Comparison of ENCODE assay signal across 18 cellular contexts in the genomic region with DNA sequence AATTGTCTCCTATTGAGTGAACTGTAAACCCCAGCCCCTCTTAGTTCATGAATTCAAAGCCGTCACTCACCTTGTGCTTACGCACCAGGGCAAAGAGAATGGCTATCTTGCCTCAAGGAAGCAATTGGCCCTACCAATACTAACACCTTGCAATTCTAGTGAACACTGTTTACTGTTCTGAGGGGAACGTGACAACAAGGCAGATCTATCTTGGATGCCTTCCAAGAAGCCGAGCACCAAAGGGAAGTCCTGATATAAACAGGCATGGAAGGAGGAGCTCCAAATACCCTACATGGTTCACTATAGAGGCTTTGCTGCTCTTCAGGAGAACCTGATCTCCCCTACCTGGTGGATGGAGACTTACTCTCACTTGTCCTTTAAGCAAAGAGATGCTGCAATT. TPM values are rescaled to one million over a fixed set of nuclear protein-coding genes. Genes with fewer than 3 reads are reported as not detected.
DNase-seq lines count a peak whose midpoint lies in the region; ATAC-seq and TF ChIP-seq lines count a peak whose summit lies in the region.
"Had no signal": no experiment of that assay in that cellular context is flagged by ENCODE, and none has a peak within 500 bp of the region (broad histone marks: within the 10 kb centered on the region; RNA-seq: fewer than 3 reads in every experiment).

No MANE protein-coding gene starts in this region.

- ATAC-seq in T-helper 17 cell, result no peak
- ATAC-seq: activated CD4-positive, alpha-beta T cell treated with anti-CD3 and anti-CD28 coated beads for 36 hours; activated naive CD8-positive, alpha-beta T cell treated with anti-CD3 and anti-CD28 coated beads, Interleukin-2, amount 50 U/mL, for 24 hours; lower lobe of right lung; Panc1 had no signal

- intact Hi-C loops in uterus (cut with DNase I; ENCODE audit: low total_unique reads), result no loop called here

- H3K27ac Mint-ChIP-seq in T-helper 17 cell, result no peak overlapping the region
- H3K27ac Mint-ChIP-seq: activated CD4-positive, alpha-beta T cell treated with anti-CD3 and anti-CD28 coated beads for 36 hours; activated naive CD8-positive, alpha-beta T cell treated with anti-CD3 and anti-CD28 coated beads, Interleukin-2, amount 50 U/mL, for 24 hours had no signal

- DNase-seq in NCI-H2081 (lab: John Stamatoyannopoulos, UW), result peak; percentile 42 to 75
- no peak for DNase-seq in NCI-H2081 treated with DMSO at 0.1 percent for 48 hours (lab: John Stamatoyannopoulos, UW)
- DNase-seq in NCI-H345 (lab: John Stamatoyannopoulos, UW), result peak; percentile 91
- no peak for DNase-seq in SW 1271 (lab: John Stamatoyannopoulos, UW)
- no peak for DNase-seq in uterus
- DNase-seq in T-helper 17 cell, result no peak
- DNase-seq: 8988T; activated CD4-positive, alpha-beta T cell treated with anti-CD3 and anti-CD28 coated beads for 36 hours; activated naive CD8-positive, alpha-beta T cell treated with anti-CD3 and anti-CD28 coated beads, Interleukin-2, amount 50 U/mL, for 24 hours; activated T-cell treated with anti-CD3 and anti-CD28 coated beads, Interleukin-2, amount 50 U/mL, for 1 hour; GDM1; hypothalamus; IMR-90; lower lobe of right lung; NCI-H187 treated with DMSO at 0.1 percent for 48 hours had no signal

- no peak overlapping the region for H3K4me3 Mint-ChIP-seq in T-helper 17 cell
- H3K4me3 Mint-ChIP-seq: activated CD4-positive, alpha-beta T cell treated with anti-CD3 and anti-CD28 coated beads for 36 hours; activated naive CD8-positive, alpha-beta T cell treated with anti-CD3 and anti-CD28 coated beads, Interleukin-2, amount 50 U/mL, for 24 hours had no signal

- H3K27me3 ChIP-seq in endocrine pancreas (ENCODE audit: control insufficient read depth, insufficient read depth, low read length) (no peaks in the 10 kb centered on the region), uterus (no peaks in the 10 kb centered on the region)

- no peak for TF ChIP-seq CTCF in uterus (IDR thresholded peaks at IDR 0.05)

- no peaks in the 10 kb centered on the region for H3K4me1 Mint-ChIP-seq in T-helper 17 cell
- H3K4me1 Mint-ChIP-seq: activated CD4-positive, alpha-beta T cell treated with anti-CD3 and anti-CD28 coated beads for 36 hours had no signal

- H3K9me3 ChIP-seq in endocrine pancreas (ENCODE audit: control insufficient read depth, low read length), result no peaks in the 10 kb centered on the region
- no peaks in the 10 kb centered on the region for H3K9me3 ChIP-seq in uterus
- H3K9me3 ChIP-seq in T-helper 17 cell (ENCODE audit: control insufficient read depth, low read length, poor library complexity, severe bottlenecking), result no peaks in the 10 kb centered on the region
- H3K9me3 ChIP-seq: lower lobe of right lung had no signal

- H3K36me3 Mint-ChIP-seq in T-helper 17 cell (ENCODE audit: low read depth), result no peaks in the 10 kb centered on the region

- no peak for TF ChIP-seq POLR2A in uterus (IDR thresholded peaks at IDR 0.05)

- H3K27me3 Mint-ChIP-seq in T-helper 17 cell, result peaks cover 23% of the 10 kb centered on the region

- H3K36me3 ChIP-seq in endocrine pancreas (ENCODE audit: control insufficient read depth, insufficient read depth, low read length), result no peaks in the 10 kb centered on the region
- H3K36me3 ChIP-seq in uterus, result no peaks in the 10 kb centered on the region
- H3K36me3 ChIP-seq: lower lobe of right lung had no signal

- peaks cover 4% of the 10 kb centered on the region for H3K4me1 ChIP-seq in endocrine pancreas (ENCODE audit: control insufficient read depth, insufficient read depth, low read length)
- peaks cover 0 to 4% of the 10 kb centered on the region in 2 donors for H3K4me1 ChIP-seq in uterus
- H3K4me1 ChIP-seq: lower lobe of right lung had no signal

- H3K27ac ChIP-seq in temporal lobe (ENCODE audit: low read depth, low read length) (peak overlapping the region; percentile 12), uterus (no peak overlapping the region)
- H3K27ac ChIP-seq: lower lobe of right lung had no signal

- H3K9ac ChIP-seq in endocrine pancreas (ENCODE audit: control insufficient read depth, insufficient read depth, low read length), result no peak overlapping the region

- H3K4me3 ChIP-seq in endocrine pancreas (ENCODE audit: control insufficient read depth, insufficient read depth, low read length) (peak overlapping the region; percentile 42), uterus (no peak overlapping the region)
- H3K4me3 ChIP-seq: lower lobe of right lung had no signal

RNA-seq across cellular contexts. Expression of gene PLPPR1, which starts 1.7 kb away (rescaled TPM):
- total RNA-seq in temporal lobe (122 TPM), uterus (under 1 TPM in 1 of 4 donors, not detected in 3; 0.41 TPM), T-helper 17 cell (not detected)
- total RNA-seq: activated CD4-positive, alpha-beta T cell treated with anti-CD3 and anti-CD28 coated beads for 36 hours; IMR-90 had no signal

Comparison
In these comparisons a context has a peak if more than half of its experiments do, and no peak if none do; other contexts are left out.
1. DNase-seq: peak in NCI-H2081 (2 of 2) and NCI-H345 (single experiment); none in NCI-H2081 treated with DMSO at 0.1 percent for 48 hours (single experiment), SW 1271 (0 of 2), uterus (0 of 2) and T-helper 17 cell (0 of 3).
2. RNA of gene PLPPR1, which starts 1.7 kb away (total RNA-seq): 122 TPM in temporal lobe (single experiment); 0.41 TPM in uterus and not detected in T-helper 17 cell; every median in the first group is over 10 times any median in the second.